In the genomic region with DNA sequence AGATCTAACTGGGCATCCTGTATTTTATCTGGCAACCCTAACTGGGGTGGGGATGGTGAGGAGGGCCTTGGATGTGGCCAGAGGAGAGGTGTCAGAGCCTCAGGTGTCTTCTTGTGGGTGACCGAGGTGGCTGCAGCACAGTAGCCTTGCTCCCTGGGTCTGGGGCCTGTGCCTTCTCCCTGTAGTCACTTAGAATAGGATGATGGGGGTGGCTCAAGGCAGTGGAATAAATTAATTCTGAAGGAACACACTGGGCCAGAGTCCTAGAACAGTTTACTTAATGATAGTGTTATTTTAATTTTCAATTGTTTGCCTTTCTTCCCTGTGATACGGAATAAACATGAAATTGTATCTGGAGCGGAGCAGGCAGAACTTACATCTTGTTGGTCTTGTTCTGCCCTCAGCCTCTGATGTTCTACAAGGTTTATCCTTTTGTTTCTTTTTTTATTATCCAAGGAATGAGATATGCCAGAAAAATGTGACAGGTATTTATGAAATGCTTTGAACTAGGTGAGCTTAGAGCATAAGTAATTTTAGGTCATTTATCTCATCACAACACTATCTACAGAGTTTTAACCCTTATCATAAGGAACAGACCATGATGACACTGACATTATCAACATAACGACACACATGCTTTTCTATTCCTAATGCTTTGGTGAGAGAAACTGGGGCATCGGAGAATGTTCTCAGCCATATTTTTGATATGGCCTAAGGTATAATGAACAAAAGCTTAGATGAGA, we compare ENCODE assay signal across 2 cellular contexts.
TF ChIP-seq lines count a peak whose summit lies in the region.

No MANE protein-coding gene starts in this region.

TF ChIP-seq in SK-N-SH, 30 proteins besides CTCF, POLR2A, EP300 and RAD21 (continued from another document):
- TF ChIP-seq, protein P1, sequence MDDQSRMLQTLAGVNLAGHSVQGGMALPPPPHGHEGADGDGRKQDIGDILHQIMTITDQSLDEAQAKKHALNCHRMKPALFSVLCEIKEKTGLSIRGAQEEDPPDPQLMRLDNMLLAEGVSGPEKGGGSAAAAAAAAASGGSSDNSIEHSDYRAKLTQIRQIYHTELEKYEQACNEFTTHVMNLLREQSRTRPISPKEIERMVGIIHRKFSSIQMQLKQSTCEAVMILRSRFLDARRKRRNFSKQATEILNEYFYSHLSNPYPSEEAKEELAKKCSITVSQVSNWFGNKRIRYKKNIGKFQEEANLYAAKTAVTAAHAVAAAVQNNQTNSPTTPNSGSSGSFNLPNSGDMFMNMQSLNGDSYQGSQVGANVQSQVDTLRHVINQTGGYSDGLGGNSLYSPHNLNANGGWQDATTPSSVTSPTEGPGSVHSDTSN (IDR thresholded peaks at IDR 0.05), result no peak
- no peak for TF ChIP-seq JUND (IDR thresholded peaks at IDR 0.05)
- TF ChIP-seq MXI1 (IDR thresholded peaks at IDR 0.05; ENCODE audit: low read depth, low read length), result 0 out of 2 replicates have a peak, but pooled peaks have one; percentile 12
- TF ChIP-seq TEAD4 (IDR thresholded peaks at IDR 0.05; ENCODE audit: borderline replicate concordance, insufficient read depth), result no peak
- TF ChIP-seq, protein P2, sequence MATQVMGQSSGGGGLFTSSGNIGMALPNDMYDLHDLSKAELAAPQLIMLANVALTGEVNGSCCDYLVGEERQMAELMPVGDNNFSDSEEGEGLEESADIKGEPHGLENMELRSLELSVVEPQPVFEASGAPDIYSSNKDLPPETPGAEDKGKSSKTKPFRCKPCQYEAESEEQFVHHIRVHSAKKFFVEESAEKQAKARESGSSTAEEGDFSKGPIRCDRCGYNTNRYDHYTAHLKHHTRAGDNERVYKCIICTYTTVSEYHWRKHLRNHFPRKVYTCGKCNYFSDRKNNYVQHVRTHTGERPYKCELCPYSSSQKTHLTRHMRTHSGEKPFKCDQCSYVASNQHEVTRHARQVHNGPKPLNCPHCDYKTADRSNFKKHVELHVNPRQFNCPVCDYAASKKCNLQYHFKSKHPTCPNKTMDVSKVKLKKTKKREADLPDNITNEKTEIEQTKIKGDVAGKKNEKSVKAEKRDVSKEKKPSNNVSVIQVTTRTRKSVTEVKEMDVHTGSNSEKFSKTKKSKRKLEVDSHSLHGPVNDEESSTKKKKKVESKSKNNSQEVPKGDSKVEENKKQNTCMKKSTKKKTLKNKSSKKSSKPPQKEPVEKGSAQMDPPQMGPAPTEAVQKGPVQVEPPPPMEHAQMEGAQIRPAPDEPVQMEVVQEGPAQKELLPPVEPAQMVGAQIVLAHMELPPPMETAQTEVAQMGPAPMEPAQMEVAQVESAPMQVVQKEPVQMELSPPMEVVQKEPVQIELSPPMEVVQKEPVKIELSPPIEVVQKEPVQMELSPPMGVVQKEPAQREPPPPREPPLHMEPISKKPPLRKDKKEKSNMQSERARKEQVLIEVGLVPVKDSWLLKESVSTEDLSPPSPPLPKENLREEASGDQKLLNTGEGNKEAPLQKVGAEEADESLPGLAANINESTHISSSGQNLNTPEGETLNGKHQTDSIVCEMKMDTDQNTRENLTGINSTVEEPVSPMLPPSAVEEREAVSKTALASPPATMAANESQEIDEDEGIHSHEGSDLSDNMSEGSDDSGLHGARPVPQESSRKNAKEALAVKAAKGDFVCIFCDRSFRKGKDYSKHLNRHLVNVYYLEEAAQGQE (IDR thresholded peaks at IDR 0.05; ENCODE audit: low read depth, low read length), result no peak

TF ChIP-seq in SK-N-SH treated with all-trans-retinoic acid at 6 μM for 48 hours, 23 proteins besides CTCF, POLR2A, EP300 and RAD21 (continued from another document):
- TF ChIP-seq, protein P3, sequence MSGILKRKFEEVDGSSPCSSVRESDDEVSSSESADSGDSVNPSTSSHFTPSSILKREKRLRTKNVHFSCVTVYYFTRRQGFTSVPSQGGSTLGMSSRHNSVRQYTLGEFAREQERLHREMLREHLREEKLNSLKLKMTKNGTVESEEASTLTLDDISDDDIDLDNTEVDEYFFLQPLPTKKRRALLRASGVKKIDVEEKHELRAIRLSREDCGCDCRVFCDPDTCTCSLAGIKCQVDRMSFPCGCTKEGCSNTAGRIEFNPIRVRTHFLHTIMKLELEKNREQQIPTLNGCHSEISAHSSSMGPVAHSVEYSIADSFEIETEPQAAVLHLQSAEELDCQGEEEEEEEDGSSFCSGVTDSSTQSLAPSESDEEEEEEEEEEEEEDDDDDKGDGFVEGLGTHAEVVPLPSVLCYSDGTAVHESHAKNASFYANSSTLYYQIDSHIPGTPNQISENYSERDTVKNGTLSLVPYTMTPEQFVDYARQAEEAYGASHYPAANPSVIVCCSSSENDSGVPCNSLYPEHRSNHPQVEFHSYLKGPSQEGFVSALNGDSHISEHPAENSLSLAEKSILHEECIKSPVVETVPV (CRISPR knock-in tag; IDR thresholded peaks at IDR 0.05), result no peak
- TF ChIP-seq PPARA (CRISPR knock-in tag; IDR thresholded peaks at IDR 0.05; ENCODE audit: borderline replicate concordance) (no peak), ZNF70 (CRISPR knock-in tag; IDR thresholded peaks at IDR 0.05) (no peak), ZNF8 (CRISPR knock-in tag; IDR thresholded peaks at IDR 0.05) (no peak), TCF4 (CRISPR knock-in tag; IDR thresholded peaks at IDR 0.05; ENCODE audit: borderline replicate concordance) (no peak), GLIS3 (CRISPR knock-in tag; IDR thresholded peaks at IDR 0.05) (no peak), ARNTL (CRISPR knock-in tag; IDR thresholded peaks at IDR 0.05; ENCODE audit: borderline replicate concordance, low read depth) (no peak), ZC3H10 (CRISPR knock-in tag; IDR thresholded peaks at IDR 0.05) (no peak), ZFP30 (CRISPR knock-in tag; IDR thresholded peaks at IDR 0.05) (no peak), ESRRG (CRISPR knock-in tag; IDR thresholded peaks at IDR 0.05) (no peak), ZNF565 (CRISPR knock-in tag; conservative IDR thresholded peaks at IDR 0.05; ENCODE audit: low read depth) (no peak)
- TF ChIP-seq, protein P4, sequence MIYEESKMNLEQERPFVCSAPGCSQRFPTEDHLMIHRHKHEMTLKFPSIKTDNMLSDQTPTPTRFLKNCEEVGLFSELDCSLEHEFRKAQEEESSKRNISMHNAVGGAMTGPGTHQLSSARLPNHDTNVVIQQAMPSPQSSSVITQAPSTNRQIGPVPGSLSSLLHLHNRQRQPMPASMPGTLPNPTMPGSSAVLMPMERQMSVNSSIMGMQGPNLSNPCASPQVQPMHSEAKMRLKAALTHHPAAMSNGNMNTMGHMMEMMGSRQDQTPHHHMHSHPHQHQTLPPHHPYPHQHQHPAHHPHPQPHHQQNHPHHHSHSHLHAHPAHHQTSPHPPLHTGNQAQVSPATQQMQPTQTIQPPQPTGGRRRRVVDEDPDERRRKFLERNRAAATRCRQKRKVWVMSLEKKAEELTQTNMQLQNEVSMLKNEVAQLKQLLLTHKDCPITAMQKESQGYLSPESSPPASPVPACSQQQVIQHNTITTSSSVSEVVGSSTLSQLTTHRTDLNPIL (CRISPR knock-in tag; IDR thresholded peaks at IDR 0.05; ENCODE audit: low read depth), result no peak
TF ChIP-seq in SK-N-SH treated with all-trans-retinoic acid at 6 μM for 48 hours: peak in this region for 0.
